In genomic region chr2:215728504-215729065, GRCh38 we compare ENCODE assay signal across 8 cellular contexts.
DNase-seq lines count a peak whose midpoint lies in the region; ATAC-seq, FAIRE-seq and TF ChIP-seq lines count a peak whose summit lies in the region.

No MANE protein-coding gene starts in this region.

- H3K27ac Mint-ChIP-seq in effector memory CD8-positive, alpha-beta T cell = no peak overlapping the region

- no peak for FAIRE-seq in frontal cortex (lab: Jason Lieb, UNC)

- H3K9me3 Mint-ChIP-seq in effector memory CD8-positive, alpha-beta T cell = no peaks in the 10 kb centered on the region

- no peak for TF ChIP-seq CTCF in GM12865 (IDR thresholded peaks at IDR 0.05; ENCODE audit: insufficient read depth, low read depth, low read length, missing control alignments)

- H3K4me3 ChIP-seq in GM12865 (ENCODE audit: low read depth, low read length) = no peak overlapping the region

- DNase-seq in GM12865 (ENCODE audit: low read depth) (peak; percentile 29), GOT3 (lab: John Stamatoyannopoulos, UW) (peak; percentile 27), NOMO-1 treated with dmso at 0.1 percent for 144 hours (lab: John Stamatoyannopoulos, UW; ENCODE audit: unreplicated experiment) (peak; percentile 97), left ventricle myocardium superior (no peak), frontal cortex (ENCODE audit: low spot score in 2 of 2) (no peak), NCI-H345 treated with DMSO at 0.1 percent for 48 hours (lab: John Stamatoyannopoulos, UW; ENCODE audit: unreplicated experiment) (no peak)
- no peak for DNase-seq in effector memory CD8-positive, alpha-beta T cell

- peaks cover 4 to 10% of the 10 kb centered on the region in 2 donors for H3K27me3 Mint-ChIP-seq in effector memory CD8-positive, alpha-beta T cell

- intact Hi-C loops in left ventricle myocardium superior (cut with micrococcal nuclease) = no loop called here

- peaks cover 0 to 3% of the 10 kb centered on the region in 2 donors for H3K4me1 Mint-ChIP-seq in effector memory CD8-positive, alpha-beta T cell (ENCODE audit: low read depth in 2 of 2)

- ATAC-seq in left ventricle myocardium superior (peak; percentile 41), HG02642 (IDR thresholded peaks at IDR 0.05; ENCODE audit: poor library complexity, unreplicated experiment) (no peak)
- no peak for ATAC-seq in effector memory CD8-positive, alpha-beta T cell (replicated peaks)

- no peaks in the 10 kb centered on the region for H3K36me3 Mint-ChIP-seq in effector memory CD8-positive, alpha-beta T cell (ENCODE audit: insufficient read depth)

- H3K4me3 Mint-ChIP-seq in effector memory CD8-positive, alpha-beta T cell = no peak overlapping the region

Comparison
In these comparisons a context has a peak if more than half of its experiments do, and no peak if none do; other contexts are left out.
1. DNase-seq: peak in GM12865 (single experiment), GOT3 (single experiment) and NOMO-1 treated with dmso at 0.1 percent for 144 hours (single experiment); none in left ventricle myocardium superior (single experiment), frontal cortex (0 of 2), NCI-H345 treated with DMSO at 0.1 percent for 48 hours (single experiment) and effector memory CD8-positive, alpha-beta T cell (0 of 3).